11 cellular contexts compared by ENCODE assay signal in genomic region chr7:2038876-2039728, GRCh38.
DNase-seq lines count a peak whose midpoint lies in the region; ATAC-seq lines count a peak whose summit lies in the region.
"Had no signal": no experiment of that assay in that cellular context is flagged by ENCODE, and none has a peak within 500 bp of the region (broad histone marks: within the 10 kb centered on the region; RNA-seq: fewer than 3 reads in every experiment).

No MANE protein-coding gene starts in this region.

- no peaks in the 10 kb centered on the region for H3K27me3 Mint-ChIP-seq in T-helper 2 cell treated with Interferon-gamma antibody and Interleukin-4, amounts not matched to agents 5 μg/mL and 100 μg/mL, for 36 hours (ENCODE audit: low read depth)
- no peaks in the 10 kb centered on the region for H3K27me3 Mint-ChIP-seq in stimulated activated naive CD8-positive, alpha-beta T cell treated with anti-CD3 and anti-CD28 coated beads, Interleukin-15, amount 100 ng/mL, for 72 hours

- peaks cover 11% of the 10 kb centered on the region for H3K36me3 Mint-ChIP-seq in T-helper 2 cell treated with Interferon-gamma antibody and Interleukin-4, amounts not matched to agents 5 μg/mL and 100 μg/mL, for 36 hours (ENCODE audit: low read depth)

- ATAC-seq in right cardiac atrium: peak in 1 of 2 donors; percentile 28
- peak; percentile 37 for ATAC-seq in stimulated activated naive CD8-positive, alpha-beta T cell treated with anti-CD3 and anti-CD28 coated beads, Interleukin-15, amount 100 ng/mL, for 72 hours
- no peak for ATAC-seq in HG03196 (IDR thresholded peaks at IDR 0.05; ENCODE audit: unreplicated experiment)

- peaks cover 5% of the 10 kb centered on the region for H3K4me1 ChIP-seq in right cardiac atrium (ENCODE audit: control insufficient read depth, insufficient read depth, low read length)

- no peaks in the 10 kb centered on the region for H3K9me3 Mint-ChIP-seq in T-helper 2 cell treated with Interferon-gamma antibody and Interleukin-4, amounts not matched to agents 5 μg/mL and 100 μg/mL, for 36 hours
- no peaks in the 10 kb centered on the region for H3K9me3 Mint-ChIP-seq in stimulated activated naive CD8-positive, alpha-beta T cell treated with anti-CD3 and anti-CD28 coated beads, Interleukin-15, amount 100 ng/mL, for 72 hours

- intact Hi-C loops in right cardiac atrium (cut with DNase I): no loop called here

- WGBS in right cardiac atrium: 62% methylated on average over 23 of the region's 23 CpGs

- peak overlapping the region; percentile 69 for H3K27ac Mint-ChIP-seq in T-helper 2 cell treated with Interferon-gamma antibody and Interleukin-4, amounts not matched to agents 5 μg/mL and 100 μg/mL, for 36 hours
- H3K27ac Mint-ChIP-seq in stimulated activated naive CD8-positive, alpha-beta T cell treated with anti-CD3 and anti-CD28 coated beads, Interleukin-15, amount 100 ng/mL, for 72 hours: peak overlapping the region in 1 of 2 donors; percentile 36

- no peak overlapping the region for H3K27ac ChIP-seq in right cardiac atrium (ENCODE audit: low read length)

- H3K4me1 Mint-ChIP-seq in T-helper 2 cell treated with Interferon-gamma antibody and Interleukin-4, amounts not matched to agents 5 μg/mL and 100 μg/mL, for 36 hours (ENCODE audit: low read depth): peaks cover 41% of the 10 kb centered on the region
- H3K4me1 Mint-ChIP-seq in stimulated activated naive CD8-positive, alpha-beta T cell treated with anti-CD3 and anti-CD28 coated beads, Interleukin-15, amount 100 ng/mL, for 72 hours: peaks cover 63% of the 10 kb centered on the region

- H3K4me3 Mint-ChIP-seq in T-helper 2 cell treated with Interferon-gamma antibody and Interleukin-4, amounts not matched to agents 5 μg/mL and 100 μg/mL, for 36 hours: peak overlapping the region; percentile 88
- H3K4me3 Mint-ChIP-seq in stimulated activated naive CD8-positive, alpha-beta T cell treated with anti-CD3 and anti-CD28 coated beads, Interleukin-15, amount 100 ng/mL, for 72 hours: peak overlapping the region; percentile 37 to 91

- no peaks in the 10 kb centered on the region for H3K9me3 ChIP-seq in right cardiac atrium (ENCODE audit: control insufficient read depth, low read length)

- H3K4me3 ChIP-seq in right cardiac atrium (ENCODE audit: low read length): no peak overlapping the region

- no peaks in the 10 kb centered on the region for H3K27me3 ChIP-seq in right cardiac atrium (ENCODE audit: control insufficient read depth, insufficient read depth)

- peak; percentile 52 for DNase-seq in activated effector memory CD4-positive, alpha-beta T cell treated with anti-CD3 and anti-CD28 coated beads, Interleukin-2, amount 50 U/mL, for 16 hours
- DNase-seq in activated effector memory CD4-positive, alpha-beta T cell treated with Interleukin-2 at 50 U/mL for 16 hours: no peak
- no peak for DNase-seq in T-helper 2 cell treated with Interferon-gamma antibody and Interleukin-4, amounts not matched to agents 5 μg/mL and 100 μg/mL, for 36 hours (ENCODE audit: low spot score)
- DNase-seq in right cardiac atrium (peak in 2 of 3 donors; percentile 17 to 47), anterior cingulate cortex (lab: John Stamatoyannopoulos, UW) (no peak), NCI-H1092 treated with DMSO at 0.1 percent for 48 hours (lab: John Stamatoyannopoulos, UW) (no peak)
- no peak for DNase-seq in stimulated activated naive CD8-positive, alpha-beta T cell treated with anti-CD3 and anti-CD28 coated beads, Interleukin-15, amount 100 ng/mL, for 72 hours
- DNase-seq: Kasumi-1, NCI-H748 treated with DMSO at 0.1 percent for 48 hours, T-helper 9 cell had no signal

Comparison
In these comparisons a context has a peak if more than half of its experiments do, and no peak if none do; other contexts are left out.
1. DNase-seq: peak in activated effector memory CD4-positive, alpha-beta T cell treated with anti-CD3 and anti-CD28 coated beads, Interleukin-2, amount 50 U/mL, for 16 hours (single experiment) and right cardiac atrium (2 of 3); none in activated effector memory CD4-positive, alpha-beta T cell treated with Interleukin-2 at 50 U/mL for 16 hours (single experiment), T-helper 2 cell treated with Interferon-gamma antibody and Interleukin-4, amounts not matched to agents 5 μg/mL and 100 μg/mL, for 36 hours (single experiment), stimulated activated naive CD8-positive, alpha-beta T cell treated with anti-CD3 and anti-CD28 coated beads, Interleukin-15, amount 100 ng/mL, for 72 hours (0 of 2), anterior cingulate cortex (0 of 58) and NCI-H1092 treated with DMSO at 0.1 percent for 48 hours (single experiment).